23 cellular contexts compared by ENCODE assay signal in the genomic region with DNA sequence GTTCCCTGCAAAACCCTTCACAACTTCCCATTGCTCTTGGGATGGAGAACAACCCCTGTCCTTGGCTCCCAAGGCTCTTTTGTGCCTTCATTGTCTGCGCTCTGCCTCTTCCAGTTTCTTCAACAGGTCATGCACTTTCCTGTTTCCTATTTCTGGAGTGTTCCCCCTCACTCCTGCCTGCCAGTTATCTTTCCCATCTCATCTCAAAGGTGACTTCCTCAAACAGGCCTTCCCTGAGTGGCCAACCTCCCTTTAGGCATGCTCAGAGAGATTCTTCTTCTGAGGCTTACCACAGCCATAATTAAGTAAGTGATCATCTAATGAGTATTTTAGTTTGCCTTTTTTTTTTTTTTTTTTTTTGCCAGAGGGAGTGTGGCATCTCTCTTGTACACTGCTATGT. TPM values are rescaled to one million over a fixed set of nuclear protein-coding genes. Genes with fewer than 3 reads are reported as not detected.
"Had no signal": no experiment of that assay in that cellular context is flagged by ENCODE, and none has a peak within 500 bp of the region (broad histone marks: within the 10 kb centered on the region; RNA-seq: fewer than 3 reads in every experiment).

No MANE protein-coding gene starts in this region.

- H3K27ac ChIP-seq: body of pancreas, colonic mucosa, esophagus squamous epithelium, neutrophil, suprapubic skin had no signal

- DNase-seq: activated CD4-positive, alpha-beta memory T cell treated with anti-CD3 and anti-CD28 coated beads, Interleukin-2, amount 10 ng/mL, durations not matched to agents 7 days and 5 days; activated CD4-positive, alpha-beta T cell treated with anti-CD3 and anti-CD28 coated beads for 4 hours; amniotic stem cell; body of pancreas; central memory CD4-positive, alpha-beta T cell; colonic mucosa; esophagus squamous epithelium; hippocampal formation; left ventricle myocardium superior; mesenchymal stem cell; naive thymus-derived CD8-positive, alpha-beta T cell; retina; stimulated activated CD4-positive, alpha-beta T cell treated with anti-CD3 and anti-CD28 coated beads, Interleukin-2, amount 100 ng/mL, for 48 hours; stimulated activated naive CD4-positive, alpha-beta T cell treated with Interleukin-2 at 50 U/mL for 16 hours; T-helper 2 cell; trophoblast cell had no signal

- H3K4me1 ChIP-seq: colonic mucosa had no signal

- ATAC-seq: body of pancreas; left ventricle myocardium superior; naive thymus-derived CD8-positive, alpha-beta T cell; SK-N-SH treated with all-trans-retinoic acid at 6 μM for 48 hours; WTC11 had no signal

- FAIRE-seq: TTC549 had no signal

- H3K9me3 ChIP-seq: body of pancreas, colonic mucosa, esophagus squamous epithelium, neutrophil, suprapubic skin had no signal

- H3K27me3 ChIP-seq: body of pancreas, colonic mucosa, esophagus squamous epithelium, neutrophil, suprapubic skin had no signal

- H3K4me3 ChIP-seq: body of pancreas, colonic mucosa, esophagus squamous epithelium, suprapubic skin had no signal

- H3K36me3 ChIP-seq: colonic mucosa, esophagus squamous epithelium, suprapubic skin had no signal

RNA-seq across cellular contexts. Expression of gene NOD2, which starts 45.6 kb away (rescaled TPM):
- total RNA-seq: fibroblast of villous mesenchyme had no signal

RNA-seq across cellular contexts. Expression of gene SNX20, which starts 57.9 kb away (rescaled TPM):
- total RNA-seq: fibroblast of villous mesenchyme, kidney epithelial cell, WTC11 had no signal
